In the genomic region with DNA sequence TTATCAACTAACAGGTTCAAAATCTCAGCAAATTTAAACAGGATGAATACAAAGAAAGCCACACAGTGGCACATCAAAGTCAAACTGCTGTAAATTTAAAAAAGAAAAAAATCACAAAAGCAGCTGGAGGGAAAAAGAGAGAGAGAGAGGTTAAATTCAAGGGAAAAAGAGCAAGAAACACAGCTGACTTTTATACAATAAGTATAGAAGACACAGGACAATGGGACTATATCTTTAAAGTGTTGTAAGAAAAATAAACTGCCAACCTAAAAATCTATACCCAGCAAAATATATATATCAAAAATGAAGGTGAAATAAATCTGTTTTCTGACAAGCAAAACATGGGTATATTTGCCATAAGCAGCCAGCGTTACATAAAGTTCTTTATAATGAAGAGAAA, we compare ENCODE assay signal across 18 cellular contexts.
DNase-seq lines count a peak whose midpoint lies in the region; TF ChIP-seq lines count a peak whose summit lies in the region.
"Had no signal": no experiment of that assay in that cellular context is flagged by ENCODE, and none has a peak within 500 bp of the region (broad histone marks: within the 10 kb centered on the region; RNA-seq: fewer than 3 reads in every experiment).

No MANE protein-coding gene starts in this region.

- POLR2A ChIA-PET in HEK293 (lab: Yijun Ruan, JAX): no interaction called here

- no peak overlapping the region for H3K27ac ChIP-seq in HEK293 (ENCODE audit: extremely low read depth, low read depth, low read length)
- no peak overlapping the region for H3K27ac ChIP-seq in colonic mucosa
- H3K27ac ChIP-seq: A549, SK-N-MC had no signal

- H3K36me3 ChIP-seq in HEK293 (ENCODE audit: control insufficient read depth in 2 of 2, insufficient read depth in 1 of 2, low read length in 2 of 2): no peaks in the 10 kb centered on the region
- H3K36me3 ChIP-seq in MG63: no peaks in the 10 kb centered on the region
- no peaks in the 10 kb centered on the region for H3K36me3 ChIP-seq in colonic mucosa

- no peak overlapping the region for H3K9ac ChIP-seq in colonic mucosa (ENCODE audit: low read depth in 2 of 2, low read length in 2 of 2)

- CTCF ChIA-PET in HEK293 (lab: Yijun Ruan, JAX): interaction anchor here (0.7 to 0.9 kb wide), 2 partner anchors 212 to 311 kb away, joined by 3 read pairs; no protein-coding TSS in a partner anchor

- intact Hi-C loops in colonic mucosa (cut with DNase I): no loop called here

- DNase-seq in NCI-H1105 treated with DMSO at 0.1 percent for 48 hours (lab: John Stamatoyannopoulos, UW): peak; percentile 9
- no peak for DNase-seq in NCI-H1105 (lab: John Stamatoyannopoulos, UW)
- peak; percentile 6 for DNase-seq in NCI-H69 (lab: John Stamatoyannopoulos, UW)
- DNase-seq in fibroblast of peridontal ligament (ENCODE audit: extremely low read depth): peak; percentile 8
- no peak for DNase-seq in MG63
- DNase-seq in activated CD8-positive, alpha-beta memory T cell treated with anti-CD3 and anti-CD28 coated beads for 24 hours: no peak
- DNase-seq in colonic mucosa: no peak
- DNase-seq: C1 segment of cervical spinal cord, HFFc6, NCI-H1092, NCI-H1694, NCI-H2107, NCI-H446 treated with DMSO at 0.1 percent for 48 hours, NCI-H82, Right ventricle myocardium superior had no signal

- no peaks in the 10 kb centered on the region; the same call in 1 of the 2 replicates for H3K9me3 ChIP-seq in HEK293 (ENCODE audit: control insufficient read depth, insufficient read depth, low read depth, low read length)
- peaks cover 8% of the 10 kb centered on the region; the same call in 1 of the 2 replicates for H3K9me3 ChIP-seq in MG63
- peaks cover 6% of the 10 kb centered on the region for H3K9me3 ChIP-seq in colonic mucosa

- H3K4me1 ChIP-seq in HEK293 (ENCODE audit: control insufficient read depth, insufficient read depth, low read length): no peaks in the 10 kb centered on the region
- H3K4me1 ChIP-seq in colonic mucosa: no peaks in the 10 kb centered on the region
- H3K4me1 ChIP-seq: A549 had no signal

- H3K27me3 ChIP-seq in MG63 (no peaks in the 10 kb centered on the region), colonic mucosa (no peaks in the 10 kb centered on the region)

- no peak for TF ChIP-seq CTCF in HEK293 (tag by site-specific recombination; IDR thresholded peaks at IDR 0.05)
- TF ChIP-seq CTCF in colonic mucosa (IDR thresholded peaks at IDR 0.05): no peak

- no peak overlapping the region for H3K4me3 ChIP-seq in HEK293 (ENCODE audit: low read depth, low read length)
- H3K4me3 ChIP-seq in MG63: no peak overlapping the region
- no peak overlapping the region for H3K4me3 ChIP-seq in colonic mucosa
- H3K4me3 ChIP-seq: A549, SK-N-MC had no signal

TF ChIP-seq in HEK293, 187 proteins besides CTCF, POLR2A, EP300 and RAD21:
- peak; percentile 97 for TF ChIP-seq TRIM28 (IDR thresholded peaks at IDR 0.05; ENCODE audit: borderline replicate concordance, low read length)
- peak; percentile 19; the same call in 1 of the 2 replicates for TF ChIP-seq ZNF549 (tag by site-specific recombination; IDR thresholded peaks at IDR 0.05)
- TF ChIP-seq ZNF610 (tag by site-specific recombination; IDR thresholded peaks at IDR 0.05; ENCODE audit: borderline replicate concordance): 0 out of 2 replicates have a peak, but pooled peaks have one; percentile 30
- TF ChIP-seq IKZF3 (tag by site-specific recombination; IDR thresholded peaks at IDR 0.05): no peak
- TF ChIP-seq SETDB1 (IDR thresholded peaks at IDR 0.05; ENCODE audit: insufficient read length, low read length): peak; percentile 97
TF ChIP-seq in HEK293: peak in this region for 4.

Comparison
In these comparisons a context has a peak if more than half of its experiments do, and no peak if none do; other contexts are left out.
1. DNase-seq: peak in NCI-H1105 treated with DMSO at 0.1 percent for 48 hours (single experiment), NCI-H69 (single experiment) and fibroblast of peridontal ligament (single experiment); none in NCI-H1105 (single experiment), MG63 (single experiment), activated CD8-positive, alpha-beta memory T cell treated with anti-CD3 and anti-CD28 coated beads for 24 hours (single experiment) and colonic mucosa (single experiment).